Comparison of ENCODE assay signal across 10 cellular contexts in genomic region chr7:36261019-36261754, GRCh38.
DNase-seq lines count a peak whose midpoint lies in the region; ATAC-seq and TF ChIP-seq lines count a peak whose summit lies in the region.
"Had no signal": no experiment of that assay in that cellular context is flagged by ENCODE, and none has a peak within 500 bp of the region (broad histone marks: within the 10 kb centered on the region; RNA-seq: fewer than 3 reads in every experiment).

No MANE protein-coding gene starts in this region.

- no peaks in the 10 kb centered on the region for H3K36me3 ChIP-seq in IMR-90 (ENCODE audit: control insufficient read depth, insufficient read depth, low read length)
- H3K36me3 ChIP-seq: BE2C had no signal

- peak overlapping the region; percentile 15; the same call in 1 of the 2 replicates for H3K14ac ChIP-seq in IMR-90 (replicated peaks; ENCODE audit: low read depth, low read length)

- peaks cover 19% of the 10 kb centered on the region for H3K9me1 ChIP-seq in IMR-90 (ENCODE audit: insufficient read depth, low read length)

- no peak overlapping the region for H2AK9ac ChIP-seq in IMR-90 (replicated peaks; ENCODE audit: low read depth, low read length, poor library complexity)

- H3K27ac Mint-ChIP-seq in endothelial cell (ENCODE audit: unreplicated experiment) = no peak overlapping the region

- no peak overlapping the region; the same call in 2 of the 3 replicates for H2BK15ac ChIP-seq in IMR-90 (ENCODE audit: low read depth, low read length)

- H3K27me3 Mint-ChIP-seq in endothelial cell (ENCODE audit: unreplicated experiment) = peaks cover 4% of the 10 kb centered on the region

- peak overlapping the region; percentile 11; the same call in 1 of the 2 replicates for H2AK5ac ChIP-seq in IMR-90 (ENCODE audit: low read depth, low read length)

- H2BK120ac ChIP-seq in IMR-90 (ENCODE audit: low read depth, low read length) = peak overlapping the region; percentile 73

- POLR2A ChIA-PET in IMR-90 (lab: Charles Lee; ENCODE audit: unreplicated experiment) = no interaction called here

- H3K9ac ChIP-seq in IMR-90 (ENCODE audit: low read depth, low read length) = no peak overlapping the region

- H2AFZ ChIP-seq in IMR-90 (replicated peaks; ENCODE audit: low read length, poor library complexity) = no peak overlapping the region

- H2BK5ac ChIP-seq in IMR-90 (ENCODE audit: low read depth, low read length, poor library complexity, severe bottlenecking) = peak overlapping the region; percentile 63

- no peaks in the 10 kb centered on the region for H3K36me3 Mint-ChIP-seq in endothelial cell (ENCODE audit: low read depth, unreplicated experiment)

- CTCF ChIA-PET in IMR-90 (lab: Yijun Ruan, JAX) = no interaction called here

- no peaks in the 10 kb centered on the region for H3K9me3 ChIP-seq in IMR-90 (ENCODE audit: control insufficient read depth, insufficient read depth, low read length)
- H3K9me3 ChIP-seq: BE2C had no signal

- peaks cover 26% of the 10 kb centered on the region for H3K4me1 Mint-ChIP-seq in endothelial cell (ENCODE audit: unreplicated experiment)

- peaks cover 29% of the 10 kb centered on the region for H3K4me1 ChIP-seq in IMR-90 (ENCODE audit: control insufficient read depth, insufficient read depth, low read length)

- TF ChIP-seq POLR2A in IMR-90 (IDR thresholded peaks at IDR 0.05; ENCODE audit: low read depth, low read length) = no peak

- no peak overlapping the region for H3K4me2 ChIP-seq in IMR-90 (ENCODE audit: low read depth, low read length)

- WGBS in IMR-90 (ENCODE audit: extremely low coverage in 2 of 2, insufficient read length in 1 of 2), 2 experiments = no CpG with 5 or more reads among the region's 2 CpGs

- no peak overlapping the region; the same call in 1 of the 2 replicates for H3K18ac ChIP-seq in IMR-90 (ENCODE audit: low read depth, low read length)

- dilution Hi-C loops in IMR-90 (cut with HindIII; ENCODE audit: low sequenced_read_pairs, unreplicated experiment) = no loop called here

- H2BK20ac ChIP-seq in IMR-90 (ENCODE audit: low read depth, low read length) = peak overlapping the region; percentile 60; the same call in 1 of the 2 replicates

- H3K27me3 ChIP-seq in IMR-90 (ENCODE audit: control insufficient read depth, insufficient read depth, low read length) = no peaks in the 10 kb centered on the region
- H3K27me3 ChIP-seq: BE2C had no signal

- no peak overlapping the region for H4K5ac ChIP-seq in IMR-90 (ENCODE audit: low read depth, low read length)

- ATAC-seq in GM18511 (IDR thresholded peaks at IDR 0.05; ENCODE audit: unreplicated experiment) (peak; percentile 69), IMR-90 (ENCODE audit: low read depth) (peak; percentile 25; the same call in 1 of the 2 replicates), GM21526 (IDR thresholded peaks at IDR 0.05; ENCODE audit: low FRiP score, unreplicated experiment) (no peak), GM21515 (IDR thresholded peaks at IDR 0.05; ENCODE audit: unreplicated experiment) (no peak)

- H3K4me3 ChIP-seq in IMR-90 (ENCODE audit: insufficient read depth, low read depth, low read length) (no peak overlapping the region), fibroblast of the aortic adventitia (ENCODE audit: low read depth, low read length) (no peak overlapping the region)

- TF ChIP-seq RAD21 in IMR-90 (IDR thresholded peaks at IDR 0.05; ENCODE audit: low read length) = no peak

- H4K8ac ChIP-seq in IMR-90 (ENCODE audit: low read depth in 2 of 2, low read length in 2 of 2) = peak overlapping the region in 1 of 2 experiments; percentile 16; a peak in 1 of 4 replicates

- peak overlapping the region; percentile 43 for H3K27ac ChIP-seq in 22Rv1
- no peak overlapping the region for H3K27ac ChIP-seq in IMR-90 (ENCODE audit: insufficient read depth, low read length)
- H3K27ac ChIP-seq: epithelial cell of prostate had no signal

- no peak overlapping the region; the same call in 1 of the 2 replicates for H4K91ac ChIP-seq in IMR-90 (ENCODE audit: insufficient read depth, low read depth, low read length)

- DNase-seq in IMR-90 = peak; percentile 76
- peak; percentile 52 for DNase-seq in fibroblast of the aortic adventitia (ENCODE audit: low read depth)
- no peak for DNase-seq in endothelial cell (ENCODE audit: low spot score)
- DNase-seq in HCEC 1CT = no peak
- DNase-seq: BE2C had no signal

- H3K4me3 Mint-ChIP-seq in endothelial cell (ENCODE audit: unreplicated experiment) = no peak overlapping the region

- no peak overlapping the region for H3K56ac ChIP-seq in IMR-90 (ENCODE audit: extremely low read depth, insufficient read depth, low read length)

- no peaks in the 10 kb centered on the region for H3K9me3 Mint-ChIP-seq in endothelial cell (ENCODE audit: unreplicated experiment)

- no peaks in the 10 kb centered on the region for H4K20me1 ChIP-seq in IMR-90 (ENCODE audit: insufficient read depth, low read length)

- TF ChIP-seq CTCF in 22Rv1 (IDR thresholded peaks at IDR 0.05) = no peak
- no peak for TF ChIP-seq CTCF in IMR-90 (conservative IDR thresholded peaks at IDR 0.05; ENCODE audit: low read depth, low read length)
- no peak for TF ChIP-seq CTCF in fibroblast of the aortic adventitia (IDR thresholded peaks at IDR 0.05; ENCODE audit: insufficient read depth, low read length)
- TF ChIP-seq CTCF in endothelial cell (IDR thresholded peaks at IDR 0.05; ENCODE audit: unreplicated experiment) = no peak

- H3K79me1 ChIP-seq in IMR-90 (ENCODE audit: low read depth in 1 of 2, low read length in 2 of 2) = peaks cover 4 to 29% of the 10 kb centered on the region in 2 experiments; a peak in 3 of 4 replicates

- H3K23ac ChIP-seq in IMR-90 (ENCODE audit: low read depth, low read length) = 0 out of 2 replicates have a peak overlapping the region, but pooled peaks have one; percentile 22

- intact Hi-C loops in IMR-90 (cut with micrococcal nuclease) = no loop called here

- peak overlapping the region; percentile 26; the same call in 1 of the 2 replicates for H3K4ac ChIP-seq in IMR-90 (ENCODE audit: low read depth, low read length)

- no TSS peak for BruUV-seq in IMR-90 (replicated peaks; lab: Mats Ljungman, UMichigan)

- in situ Hi-C loops in IMR-90 (cut with MboI; ENCODE audit: low sequenced_read_pairs) = no loop called here

TF ChIP-seq in IMR-90, 13 proteins besides CTCF, POLR2A, EP300 and RAD21:
- 0 out of 2 replicates have a peak, but pooled peaks have one; percentile 3 for TF ChIP-seq CEBPB (IDR thresholded peaks at IDR 0.05; ENCODE audit: low read depth, low read length)
- TF ChIP-seq BHLHE40 (IDR thresholded peaks at IDR 0.05; ENCODE audit: low read depth, low read length) = no peak
- 0 out of 2 replicates have a peak, but pooled peaks have one; percentile 37 for TF ChIP-seq FOS (IDR thresholded peaks at IDR 0.05; ENCODE audit: low read depth, low read length)
- TF ChIP-seq, protein P1, sequence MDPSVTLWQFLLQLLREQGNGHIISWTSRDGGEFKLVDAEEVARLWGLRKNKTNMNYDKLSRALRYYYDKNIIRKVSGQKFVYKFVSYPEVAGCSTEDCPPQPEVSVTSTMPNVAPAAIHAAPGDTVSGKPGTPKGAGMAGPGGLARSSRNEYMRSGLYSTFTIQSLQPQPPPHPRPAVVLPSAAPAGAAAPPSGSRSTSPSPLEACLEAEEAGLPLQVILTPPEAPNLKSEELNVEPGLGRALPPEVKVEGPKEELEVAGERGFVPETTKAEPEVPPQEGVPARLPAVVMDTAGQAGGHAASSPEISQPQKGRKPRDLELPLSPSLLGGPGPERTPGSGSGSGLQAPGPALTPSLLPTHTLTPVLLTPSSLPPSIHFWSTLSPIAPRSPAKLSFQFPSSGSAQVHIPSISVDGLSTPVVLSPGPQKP (IDR thresholded peaks at IDR 0.05; ENCODE audit: borderline replicate concordance, low read depth, low read length) = no peak
- no peak for TF ChIP-seq MXI1 (IDR thresholded peaks at IDR 0.05; ENCODE audit: borderline replicate concordance, low read depth, low read length)

Comparison
In these comparisons a context has a peak if more than half of its experiments do, and no peak if none do; other contexts are left out.
1. ATAC-seq: peak in GM18511 (single experiment) and IMR-90 (single experiment); none in GM21526 (single experiment) and GM21515 (single experiment).
2. DNase-seq: peak in IMR-90 (single experiment) and fibroblast of the aortic adventitia (single experiment); none in endothelial cell (single experiment) and HCEC 1CT (single experiment).